In genomic region chr11:112321521-112322172, GRCh38 we compare ENCODE assay signal across 9 cellular contexts.
DNase-seq lines count a peak whose midpoint lies in the region; ATAC-seq and TF ChIP-seq lines count a peak whose summit lies in the region.
"Had no signal": no experiment of that assay in that cellular context is flagged by ENCODE, and none has a peak within 500 bp of the region (broad histone marks: within the 10 kb centered on the region; RNA-seq: fewer than 3 reads in every experiment).

No MANE protein-coding gene starts in this region.

- peak overlapping the region; percentile 39 for H3K27ac Mint-ChIP-seq in type B pancreatic cell
- no peak overlapping the region for H3K27ac Mint-ChIP-seq in activated naive CD8-positive, alpha-beta T cell treated with anti-CD3 and anti-CD28 coated beads, Interleukin-2, amount 50 U/mL, for 24 hours
- H3K27ac Mint-ChIP-seq: dendritic cell treated with granulocyte-macrophage colony-stimulating factor and Interleukin-4, amounts not matched to agents 40 ng/mL and 50 ng/mL, for 4 days had no signal

- TF ChIP-seq CTCF in type B pancreatic cell (conservative IDR thresholded peaks at IDR 0.05): no peak

- H3K4me1 Mint-ChIP-seq in type B pancreatic cell (ENCODE audit: unreplicated experiment): peaks cover 17% of the 10 kb centered on the region
- peaks cover 6% of the 10 kb centered on the region for H3K4me1 Mint-ChIP-seq in activated naive CD8-positive, alpha-beta T cell treated with anti-CD3 and anti-CD28 coated beads, Interleukin-2, amount 50 U/mL, for 24 hours

- intact Hi-C loops in cardiac septum (cut with DNase I): no loop called here

- H3K27me3 Mint-ChIP-seq in type B pancreatic cell: peaks cover 10% of the 10 kb centered on the region
- H3K27me3 Mint-ChIP-seq in activated naive CD8-positive, alpha-beta T cell treated with anti-CD3 and anti-CD28 coated beads, Interleukin-2, amount 50 U/mL, for 24 hours: no peaks in the 10 kb centered on the region
- H3K27me3 Mint-ChIP-seq: dendritic cell treated with granulocyte-macrophage colony-stimulating factor and Interleukin-4, amounts not matched to agents 40 ng/mL and 50 ng/mL, for 4 days had no signal

- DNase-seq in COLO668 (lab: John Stamatoyannopoulos, UW; ENCODE audit: unreplicated experiment): peak; percentile 46
- peak; percentile 98 for DNase-seq in LHCN-M2 (ENCODE audit: low read depth)
- peak; percentile 96 for DNase-seq in RPMI7951 (ENCODE audit: low read depth)
- peak; percentile 89 for DNase-seq in cardiac septum (ENCODE audit: low spot score)
- no peak for DNase-seq in type B pancreatic cell (ENCODE audit: extremely low spot score, unreplicated experiment)
- DNase-seq in hepatic stellate cell (ENCODE audit: low spot score): no peak
- no peak for DNase-seq in activated naive CD8-positive, alpha-beta T cell treated with anti-CD3 and anti-CD28 coated beads, Interleukin-2, amount 50 U/mL, for 24 hours
- no peak for DNase-seq in globus pallidus (ENCODE audit: low spot score)

- H3K4me3 Mint-ChIP-seq in type B pancreatic cell: no peak overlapping the region
- no peak overlapping the region for H3K4me3 Mint-ChIP-seq in activated naive CD8-positive, alpha-beta T cell treated with anti-CD3 and anti-CD28 coated beads, Interleukin-2, amount 50 U/mL, for 24 hours
- H3K4me3 Mint-ChIP-seq: dendritic cell treated with granulocyte-macrophage colony-stimulating factor and Interleukin-4, amounts not matched to agents 40 ng/mL and 50 ng/mL, for 4 days had no signal

- H3K36me3 Mint-ChIP-seq in type B pancreatic cell: no peaks in the 10 kb centered on the region
- peaks cover 7% of the 10 kb centered on the region for H3K36me3 Mint-ChIP-seq in activated naive CD8-positive, alpha-beta T cell treated with anti-CD3 and anti-CD28 coated beads, Interleukin-2, amount 50 U/mL, for 24 hours (ENCODE audit: low read depth)

- no peak for ATAC-seq in activated naive CD8-positive, alpha-beta T cell treated with anti-CD3 and anti-CD28 coated beads, Interleukin-2, amount 50 U/mL, for 24 hours

- no peaks in the 10 kb centered on the region for H3K9me3 Mint-ChIP-seq in type B pancreatic cell
- H3K9me3 Mint-ChIP-seq in activated naive CD8-positive, alpha-beta T cell treated with anti-CD3 and anti-CD28 coated beads, Interleukin-2, amount 50 U/mL, for 24 hours: no peaks in the 10 kb centered on the region

Comparison
In these comparisons a context has a peak if more than half of its experiments do, and no peak if none do; other contexts are left out.
1. DNase-seq: peak in COLO668 (single experiment), LHCN-M2 (single experiment), RPMI7951 (single experiment) and cardiac septum (single experiment); none in type B pancreatic cell (single experiment), hepatic stellate cell (single experiment), activated naive CD8-positive, alpha-beta T cell treated with anti-CD3 and anti-CD28 coated beads, Interleukin-2, amount 50 U/mL, for 24 hours (single experiment) and globus pallidus (single experiment).